8 cellular contexts compared by ENCODE assay signal in the genomic region with DNA sequence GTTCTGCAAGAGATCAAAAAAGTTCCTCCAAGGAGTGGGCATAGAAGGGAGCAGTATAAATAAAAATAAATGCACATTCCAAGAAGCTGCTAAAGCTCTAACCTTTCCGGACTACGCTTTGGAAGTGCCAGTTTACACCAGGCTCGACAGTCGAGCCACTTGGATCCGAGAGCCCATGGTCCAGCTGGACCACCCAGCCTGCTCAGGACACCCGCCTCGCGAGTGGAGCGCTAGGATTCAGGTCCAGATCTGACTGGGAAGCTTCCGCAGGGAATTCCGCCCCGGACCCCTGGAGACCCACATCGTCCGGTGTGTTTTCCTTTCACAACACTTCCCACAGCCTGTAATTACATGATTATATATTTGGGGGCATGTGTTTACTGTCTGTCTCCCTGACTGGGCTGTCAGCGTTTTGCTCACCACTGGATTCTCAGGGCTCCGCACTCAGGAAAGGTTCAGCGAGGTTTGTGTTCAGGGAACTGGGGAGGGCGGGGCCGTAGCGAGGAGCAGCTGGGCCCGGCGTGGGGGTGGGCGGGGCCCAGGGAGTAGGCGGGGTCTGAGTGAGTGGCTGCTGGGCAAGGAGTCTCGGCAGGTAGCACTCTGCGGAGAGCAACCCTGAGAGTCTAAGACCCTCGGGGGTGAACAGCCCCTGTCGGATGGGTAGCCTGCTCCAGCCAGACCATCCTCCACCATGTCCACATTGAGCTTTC. TPM values are rescaled to one million over a fixed set of nuclear protein-coding genes. Genes with fewer than 3 reads are reported as not detected.
DNase-seq lines count a peak whose midpoint lies in the region; ATAC-seq and TF ChIP-seq lines count a peak whose summit lies in the region.

No MANE protein-coding gene starts in this region.

- H3K36me3 ChIP-seq in BE2C: no peaks in the 10 kb centered on the region

- TF ChIP-seq CTCF in BE2C (IDR thresholded peaks at IDR 0.05; ENCODE audit: low read depth, low read length) (no peak), LNCaP clone FGC (IDR thresholded peaks at IDR 0.05; ENCODE audit: control insufficient read depth, extremely low read depth, insufficient read depth) (no peak)

- peak; percentile 81 for ATAC-seq in GM21423 (IDR thresholded peaks at IDR 0.05; ENCODE audit: unreplicated experiment)

- DNase-seq in BE2C: peak; percentile 85
- peak; percentile 7 for DNase-seq in LNCaP clone FGC (ENCODE audit: low read depth)
- DNase-seq in activated CD4-positive, alpha-beta T cell treated with anti-CD3 and anti-CD28 coated beads for 24 hours (ENCODE audit: low read depth in 2 of 2): peak; percentile 68 to 73
- peak; percentile 37 for DNase-seq in cerebellar cortex (ENCODE audit: low spot score)
- DNase-seq in left kidney (ENCODE audit: low read depth, low spot score): peak; percentile 93
- DNase-seq in stimulated activated CD4-positive, alpha-beta T cell treated with anti-CD3 and anti-CD28 coated beads, Interleukin-2, amount 100 ng/mL, for 4 hours (ENCODE audit: low read depth): peak; percentile 66
- DNase-seq in NCI-H128 (lab: John Stamatoyannopoulos, UW; ENCODE audit: unreplicated experiment): no peak

- no peaks in the 10 kb centered on the region for H3K9me3 ChIP-seq in BE2C

- H3K27me3 ChIP-seq in BE2C: peaks cover 5% of the 10 kb centered on the region; the same call in 1 of the 2 replicates

- H3K4me1 ChIP-seq in BE2C: no peaks in the 10 kb centered on the region

- H3K4me3 ChIP-seq in BE2C (ENCODE audit: low read depth, low read length) (peak overlapping the region; percentile 61), LNCaP clone FGC (ENCODE audit: low read depth, low read length) (peak overlapping the region; percentile 29)

RNA-seq across cellular contexts. Expression of gene TMEM263, which starts 52.3 kb away (rescaled TPM):
- polyA plus RNA-seq in BE2C (2012; ENCODE audit: insufficient read depth, insufficient read length, low read depth): 14.1 TPM
